22 cellular contexts compared by ENCODE assay signal in genomic region chr12:6169107-6169440, GRCh38. TPM values are rescaled to one million over a fixed set of nuclear protein-coding genes. Genes with fewer than 3 reads are reported as not detected.
A peak's percentile ranks its signal among the peaks of the same experiment; 100 is the strongest.
DNase-seq lines count a peak whose midpoint lies in the region; ATAC-seq lines count a peak whose summit lies in the region.
"Had no signal": no experiment of that assay in that cellular context is flagged by ENCODE, and none has a peak within 500 bp of the region (broad histone marks: within the 10 kb centered on the region; RNA-seq: fewer than 3 reads in every experiment).

No MANE protein-coding gene starts in this region.

- H3K27ac Mint-ChIP-seq in activated T-helper 17 cell treated with anti-CD3 and anti-CD28 coated beads, Interleukin-2, amount 50 U/mL, for 72 hours = peak overlapping the region; percentile 88
- H3K27ac Mint-ChIP-seq in naive thymus-derived CD8-positive, alpha-beta T cell = peak overlapping the region in 3 of 10 donors; percentile 2 to 76 (median 46)
- H3K27ac Mint-ChIP-seq: T-helper 1 cell treated with Interleukin-12 subunit alpha and Interleukin-12 subunit beta and Interleukin-4 antibody, amounts not matched to agents 30 μg/mL and 1 μg/mL, for 36 hours had no signal

- peak overlapping the region in 10 of 11 experiments; percentile 61 to 84 (median 78); a peak in 16 of 22 replicates for H3K9ac ChIP-seq in BLaER1 treated with 17β-estradiol and CSF1 and Interleukin-3, amounts not matched to agents 10 nM and 100 nM

- peaks cover 16% of the 10 kb centered on the region for H3K27me3 Mint-ChIP-seq in activated T-helper 17 cell treated with anti-CD3 and anti-CD28 coated beads, Interleukin-2, amount 50 U/mL, for 72 hours
- peaks cover 0 to 1% (median 0%) of the 10 kb centered on the region in 5 donors for H3K27me3 Mint-ChIP-seq in naive thymus-derived CD8-positive, alpha-beta T cell

- no peaks in the 10 kb centered on the region for H3K27me3 ChIP-seq in BLaER1 treated with 17β-estradiol and CSF1 and Interleukin-3, amounts not matched to agents 10 nM and 100 nM
- H3K27me3 ChIP-seq: brain microvascular endothelial cell, uterus had no signal

- peak overlapping the region; percentile 61 to 95 (median 88) for H3K4me2 ChIP-seq in BLaER1 treated with 17β-estradiol and CSF1 and Interleukin-3, amounts not matched to agents 10 nM and 100 nM

- H4K20me1 ChIP-seq in BLaER1 treated with 17β-estradiol and CSF1 and Interleukin-3, amounts not matched to agents 10 nM and 100 nM = no peaks in the 10 kb centered on the region

- no peak overlapping the region for H3K4me3 ChIP-seq in BLaER1 treated with 17β-estradiol and CSF1 and Interleukin-3, amounts not matched to agents 10 nM and 100 nM
- H3K4me3 ChIP-seq: uterus had no signal

- no peaks in the 10 kb centered on the region; a peak in 1 of 22 replicates for H3K36me3 ChIP-seq in BLaER1 treated with 17β-estradiol and CSF1 and Interleukin-3, amounts not matched to agents 10 nM and 100 nM
- H3K36me3 ChIP-seq: brain microvascular endothelial cell, uterus had no signal

- H3K9me3 ChIP-seq in BLaER1 treated with 17β-estradiol and CSF1 and Interleukin-3, amounts not matched to agents 10 nM and 100 nM (replicated peaks in 1 of 11) = peaks cover 0 to 30% (median 23%) of the 10 kb centered on the region in 11 experiments; a peak in 17 of 22 replicates
- H3K9me3 ChIP-seq: uterus had no signal

- H3K4me3 Mint-ChIP-seq in activated T-helper 17 cell treated with anti-CD3 and anti-CD28 coated beads, Interleukin-2, amount 50 U/mL, for 72 hours = peak overlapping the region; percentile 53
- H3K4me3 Mint-ChIP-seq in naive thymus-derived CD8-positive, alpha-beta T cell = peak overlapping the region; percentile 50 to 89 (median 72)
- H3K4me3 Mint-ChIP-seq: activated CD8-positive, alpha-beta memory T cell treated with anti-CD3 and anti-CD28 coated beads, Interleukin-2, amount 10 ng/mL, durations not matched to agents 7 days and 5 days; naive B cell; T-helper 1 cell treated with Interleukin-12 subunit alpha and Interleukin-12 subunit beta and Interleukin-4 antibody, amounts not matched to agents 30 μg/mL and 1 μg/mL, for 36 hours had no signal

- peak; percentile 26 for DNase-seq in activated CD4-positive, alpha-beta T cell treated with anti-CD3 and anti-CD28 coated beads for 48 hours
- no peak for DNase-seq in activated CD4-positive, alpha-beta T cell treated with anti-CD3 and anti-CD28 coated beads for 1 hour
- no peak for DNase-seq in naive thymus-derived CD8-positive, alpha-beta T cell
- DNase-seq in SIG-M5 (lab: John Stamatoyannopoulos, UW) = no peak
- DNase-seq: activated CD8-positive, alpha-beta memory T cell treated with anti-CD3 and anti-CD28 coated beads, Interleukin-2, amount 10 ng/mL, durations not matched to agents 7 days and 5 days; brain microvascular endothelial cell; naive B cell; NCI-H146; NCI-H446; NCI-H774; occipital lobe; RPMI8226; stimulated activated CD4-positive, alpha-beta T cell treated with anti-CD3 and anti-CD28 coated beads, Interleukin-1b, Interleukin-23, amount 100 ng/mL, for 48 hours; uterus had no signal

- no peaks in the 10 kb centered on the region for H3K9me3 Mint-ChIP-seq in activated T-helper 17 cell treated with anti-CD3 and anti-CD28 coated beads, Interleukin-2, amount 50 U/mL, for 72 hours
- H3K9me3 Mint-ChIP-seq in naive thymus-derived CD8-positive, alpha-beta T cell = no peaks in the 10 kb centered on the region
- H3K9me3 Mint-ChIP-seq: naive B cell; T-helper 1 cell treated with Interleukin-12 subunit alpha and Interleukin-12 subunit beta and Interleukin-4 antibody, amounts not matched to agents 30 μg/mL and 1 μg/mL, for 36 hours had no signal

- H3K4me1 ChIP-seq in BLaER1 treated with 17β-estradiol and CSF1 and Interleukin-3, amounts not matched to agents 10 nM and 100 nM = peaks cover 33 to 64% (median 49%) of the 10 kb centered on the region in 10 experiments
- H3K4me1 ChIP-seq: uterus had no signal

- H3K27ac ChIP-seq in BLaER1 treated with 17β-estradiol and CSF1 and Interleukin-3, amounts not matched to agents 10 nM and 100 nM = peak overlapping the region; percentile 90 to 97 (median 94); a peak in 21 of 22 replicates
- H3K27ac ChIP-seq: uterus had no signal

- peaks cover 24% of the 10 kb centered on the region for H3K4me1 Mint-ChIP-seq in activated T-helper 17 cell treated with anti-CD3 and anti-CD28 coated beads, Interleukin-2, amount 50 U/mL, for 72 hours
- peaks cover 26 to 42% (median 38%) of the 10 kb centered on the region in 4 donors for H3K4me1 Mint-ChIP-seq in naive thymus-derived CD8-positive, alpha-beta T cell

- no peaks in the 10 kb centered on the region for H3K36me3 Mint-ChIP-seq in activated T-helper 17 cell treated with anti-CD3 and anti-CD28 coated beads, Interleukin-2, amount 50 U/mL, for 72 hours (ENCODE audit: low read depth)
- peaks cover 0 to 3% (median 0%) of the 10 kb centered on the region in 3 donors for H3K36me3 Mint-ChIP-seq in naive thymus-derived CD8-positive, alpha-beta T cell
- H3K36me3 Mint-ChIP-seq: activated CD8-positive, alpha-beta memory T cell treated with anti-CD3 and anti-CD28 coated beads, Interleukin-2, amount 10 ng/mL, durations not matched to agents 7 days and 5 days; naive B cell had no signal

- POLR2A ChIA-PET in naive thymus-derived CD8-positive, alpha-beta T cell (lab: Charles Lee) = interaction anchor here (0.6 to 2.2 kb wide), 6 partner anchors 11 to 88 kb away, joined by 3 to 30 read pairs (median 4); no protein-coding TSS in a partner anchor

- no peak for ATAC-seq in activated T-helper 17 cell treated with anti-CD3 and anti-CD28 coated beads, Interleukin-2, amount 50 U/mL, for 72 hours (replicated peaks)
- ATAC-seq in naive thymus-derived CD8-positive, alpha-beta T cell = peak; percentile 25 to 39
- ATAC-seq in GM18873 (IDR thresholded peaks at IDR 0.05; ENCODE audit: low FRiP score, unreplicated experiment) (no peak), HG02678 (IDR thresholded peaks at IDR 0.05; ENCODE audit: unreplicated experiment) (no peak)
- ATAC-seq: activated CD4-positive, CD25-positive, alpha-beta regulatory T cell treated with anti-CD3 and anti-CD28 coated beads, Interleukin-2, amount 50 U/mL, for 24 hours; activated CD8-positive, alpha-beta memory T cell treated with anti-CD3 and anti-CD28 coated beads, Interleukin-2, amount 10 ng/mL, durations not matched to agents 7 days and 5 days; HepG2; left lobe of liver had no signal

RNA-seq across cellular contexts. Expression of gene CD9, which starts 31.1 kb away (rescaled TPM):
- 1 to 10 TPM in 1 of 2 donors, under 1 TPM in 1; 0.76 to 1.6 TPM for total RNA-seq in activated T-helper 17 cell treated with anti-CD3 and anti-CD28 coated beads, Interleukin-2, amount 50 U/mL, for 72 hours
- total RNA-seq in naive thymus-derived CD8-positive, alpha-beta T cell = 10 to 100 TPM in 1 of 2 experiments, 1 to 10 TPM in 1; 7.9 to 11.7 TPM
- polyA plus RNA-seq in naive thymus-derived CD8-positive, alpha-beta T cell = 10 to 100 TPM; 23.4 to 43.4 (median 41.7) TPM

RNA-seq across cellular contexts. Expression of gene VWF, which starts 44.6 kb away (rescaled TPM):
- under 1 TPM; 0.04 to 0.08 TPM for total RNA-seq in activated T-helper 17 cell treated with anti-CD3 and anti-CD28 coated beads, Interleukin-2, amount 50 U/mL, for 72 hours
- under 1 TPM; 0.08 to 0.60 TPM for total RNA-seq in naive thymus-derived CD8-positive, alpha-beta T cell
- polyA plus RNA-seq in naive thymus-derived CD8-positive, alpha-beta T cell = not detected

Comparison
In these comparisons a context has a peak if more than half of its experiments do, and no peak if none do; other contexts are left out.
1. ATAC-seq: peak in naive thymus-derived CD8-positive, alpha-beta T cell (2 of 2); none in activated T-helper 17 cell treated with anti-CD3 and anti-CD28 coated beads, Interleukin-2, amount 50 U/mL, for 72 hours (single experiment), GM18873 (single experiment) and HG02678 (single experiment).